ENCODE assay signal across 26 cellular contexts in genomic region chr16:86692476-86692875, GRCh38.
DNase-seq lines count a peak whose midpoint lies in the region; ATAC-seq and TF ChIP-seq lines count a peak whose summit lies in the region.
"Had no signal": no experiment of that assay in that cellular context is flagged by ENCODE, and none has a peak within 500 bp of the region (broad histone marks: within the 10 kb centered on the region; RNA-seq: fewer than 3 reads in every experiment).

No MANE protein-coding gene starts in this region.

- no peaks in the 10 kb centered on the region for H3K27me3 ChIP-seq in ascending aorta
- H3K27me3 ChIP-seq in neural progenitor cell: no peaks in the 10 kb centered on the region
- H3K27me3 ChIP-seq in sigmoid colon: peaks cover 0 to 31% (median 0%) of the 10 kb centered on the region in 3 donors
- H3K27me3 ChIP-seq: BLaER1 had no signal

- H3F3A ChIP-seq in neural progenitor cell (ENCODE audit: low read depth): peaks cover 16% of the 10 kb centered on the region

- no peak for TF ChIP-seq POLR2A in sigmoid colon (IDR thresholded peaks at IDR 0.05)

- ATAC-seq in natural killer cell treated with Interleukin-12 subunit alpha and Interleukin-12 subunit beta and Interleukin-15 and Interleukin-18, amount 100 ng/mL, for 72 hours: no peak
- ATAC-seq in activated CD8-positive, alpha-beta T cell treated with anti-CD3 and anti-CD28 coated beads, Interleukin-2, amount 10 ng/mL, durations not matched to agents 7 days and 5 days: no peak
- no peak for ATAC-seq in activated T-cell treated with anti-CD3 and anti-CD28 coated beads, Interleukin-2, amount 50 U/mL, for 72 hours (replicated peaks in 1 of 2)
- ATAC-seq: GM12878 had no signal

- H3K9ac ChIP-seq in neural progenitor cell: no peak overlapping the region
- H3K9ac ChIP-seq: BLaER1 had no signal

- peak overlapping the region; percentile 17 to 29 for H3K27ac ChIP-seq in ascending aorta
- H3K27ac ChIP-seq in neural progenitor cell: no peak overlapping the region
- no peak overlapping the region for H3K27ac ChIP-seq in sigmoid colon
- H3K27ac ChIP-seq: BLaER1 had no signal

- peaks cover 2% of the 10 kb centered on the region for H3K27me3 Mint-ChIP-seq in neural progenitor cell (ENCODE audit: insufficient read depth, low read depth)
- peaks cover 12 to 28% of the 10 kb centered on the region in 2 donors for H3K27me3 Mint-ChIP-seq in natural killer cell treated with Interleukin-12 subunit alpha and Interleukin-12 subunit beta and Interleukin-15 and Interleukin-18, amount 100 ng/mL, for 72 hours
- peaks cover 2% of the 10 kb centered on the region for H3K27me3 Mint-ChIP-seq in activated CD8-positive, alpha-beta T cell treated with anti-CD3 and anti-CD28 coated beads, Interleukin-2, amount 10 ng/mL, durations not matched to agents 7 days and 5 days (ENCODE audit: low read depth)
- peaks cover 18% of the 10 kb centered on the region for H3K27me3 Mint-ChIP-seq in activated T-cell treated with anti-CD3 and anti-CD28 coated beads, Interleukin-2, amount 50 U/mL, for 72 hours (ENCODE audit: low read depth)
- H3K27me3 Mint-ChIP-seq: CD4-positive, CD25-positive, alpha-beta regulatory T cell had no signal

- H3K4me1 ChIP-seq in ascending aorta: no peaks in the 10 kb centered on the region
- peaks cover 18% of the 10 kb centered on the region for H3K4me1 ChIP-seq in neural progenitor cell
- H3K4me1 ChIP-seq in sigmoid colon: no peaks in the 10 kb centered on the region
- H3K4me1 ChIP-seq: BE2C, BLaER1 had no signal

- no peaks in the 10 kb centered on the region for H3K79me2 ChIP-seq in neural progenitor cell (ENCODE audit: low read depth)

- intact Hi-C loops in ascending aorta (cut with DNase I) (no loop called here), sigmoid colon (cut with DNase I) (no loop called here)

- H3K4me1 Mint-ChIP-seq in neural progenitor cell: peaks cover 4% of the 10 kb centered on the region
- H3K4me1 Mint-ChIP-seq in natural killer cell treated with Interleukin-12 subunit alpha and Interleukin-12 subunit beta and Interleukin-15 and Interleukin-18, amount 100 ng/mL, for 72 hours (ENCODE audit: low read depth in 2 of 2): peaks cover 0 to 4% of the 10 kb centered on the region in 2 donors
- H3K4me1 Mint-ChIP-seq in activated CD8-positive, alpha-beta T cell treated with anti-CD3 and anti-CD28 coated beads, Interleukin-2, amount 10 ng/mL, durations not matched to agents 7 days and 5 days (ENCODE audit: low read depth): no peaks in the 10 kb centered on the region
- no peaks in the 10 kb centered on the region for H3K4me1 Mint-ChIP-seq in activated T-cell treated with anti-CD3 and anti-CD28 coated beads, Interleukin-2, amount 50 U/mL, for 72 hours (ENCODE audit: low read depth)
- H3K4me1 Mint-ChIP-seq: CD14-positive monocyte; CD4-positive, alpha-beta memory T cell; CD4-positive, CD25-positive, alpha-beta regulatory T cell; CD8-positive, alpha-beta memory T cell had no signal

- CTCF ChIA-PET in activated CD8-positive, alpha-beta T cell treated with anti-CD3 and anti-CD28 coated beads, Interleukin-2, amount 10 ng/mL, durations not matched to agents 7 days and 5 days (lab: Charles Lee): no interaction called here

- H3K9me3 Mint-ChIP-seq in neural progenitor cell: peaks cover 2% of the 10 kb centered on the region
- no peaks in the 10 kb centered on the region for H3K9me3 Mint-ChIP-seq in natural killer cell treated with Interleukin-12 subunit alpha and Interleukin-12 subunit beta and Interleukin-15 and Interleukin-18, amount 100 ng/mL, for 72 hours
- H3K9me3 Mint-ChIP-seq in activated CD8-positive, alpha-beta T cell treated with anti-CD3 and anti-CD28 coated beads, Interleukin-2, amount 10 ng/mL, durations not matched to agents 7 days and 5 days (ENCODE audit: insufficient read depth): no peaks in the 10 kb centered on the region
- no peaks in the 10 kb centered on the region for H3K9me3 Mint-ChIP-seq in activated T-cell treated with anti-CD3 and anti-CD28 coated beads, Interleukin-2, amount 50 U/mL, for 72 hours
- H3K9me3 Mint-ChIP-seq: CD4-positive, alpha-beta memory T cell; CD8-positive, alpha-beta memory T cell had no signal

- no peak for TF ChIP-seq CTCF in ascending aorta (IDR thresholded peaks at IDR 0.05)
- TF ChIP-seq CTCF in neural progenitor cell (IDR thresholded peaks at IDR 0.05): no peak
- no peak for TF ChIP-seq CTCF in sigmoid colon (IDR thresholded peaks at IDR 0.05)

- peak overlapping the region; percentile 13 for H2AFZ ChIP-seq in neural progenitor cell (replicated peaks)

- POLR2A ChIA-PET in activated CD8-positive, alpha-beta T cell treated with anti-CD3 and anti-CD28 coated beads, Interleukin-2, amount 10 ng/mL, durations not matched to agents 7 days and 5 days (lab: Charles Lee): no interaction called here

- no peak overlapping the region for H3K27ac Mint-ChIP-seq in neural progenitor cell
- no peak overlapping the region for H3K27ac Mint-ChIP-seq in natural killer cell treated with Interleukin-12 subunit alpha and Interleukin-12 subunit beta and Interleukin-15 and Interleukin-18, amount 100 ng/mL, for 72 hours
- H3K27ac Mint-ChIP-seq in activated CD8-positive, alpha-beta T cell treated with anti-CD3 and anti-CD28 coated beads, Interleukin-2, amount 10 ng/mL, durations not matched to agents 7 days and 5 days: no peak overlapping the region
- H3K27ac Mint-ChIP-seq in activated T-cell treated with anti-CD3 and anti-CD28 coated beads, Interleukin-2, amount 50 U/mL, for 72 hours: no peak overlapping the region
- H3K27ac Mint-ChIP-seq: CD14-positive monocyte; CD4-positive, alpha-beta memory T cell; CD4-positive, CD25-positive, alpha-beta regulatory T cell; CD8-positive, alpha-beta memory T cell had no signal

- H3K4me3 ChIP-seq in ascending aorta: no peak overlapping the region
- no peak overlapping the region for H3K4me3 ChIP-seq in neural progenitor cell
- no peak overlapping the region for H3K4me3 ChIP-seq in sigmoid colon
- H3K4me3 ChIP-seq: BLaER1, GM12878 had no signal

- no peaks in the 10 kb centered on the region for H4K20me1 ChIP-seq in neural progenitor cell (ENCODE audit: low read depth)
- H4K20me1 ChIP-seq: BLaER1 had no signal

- 72 to 74% methylated on average over 10 of the region's 10 CpGs for WGBS in sigmoid colon, 2 donors

- peaks cover 0 to 6% of the 10 kb centered on the region in 2 donors for H3K9me3 ChIP-seq in ascending aorta
- no peaks in the 10 kb centered on the region for H3K9me3 ChIP-seq in neural progenitor cell (ENCODE audit: low read depth)
- H3K9me3 ChIP-seq in sigmoid colon: no peaks in the 10 kb centered on the region
- H3K9me3 ChIP-seq: BE2C, BLaER1 had no signal

- DNase-seq in ascending aorta (ENCODE audit: low spot score in 2 of 2): peak in 1 of 2 donors; percentile 42
- DNase-seq in astrocyte of the hippocampus (ENCODE audit: low read depth, low spot score): peak; percentile 23
- DNase-seq in neural progenitor cell (ENCODE audit: low spot score): no peak
- DNase-seq in sigmoid colon: peak; percentile 7
- no peak for DNase-seq in natural killer cell treated with Interleukin-12 subunit alpha and Interleukin-12 subunit beta and Interleukin-15 and Interleukin-18, amount 100 ng/mL, for 72 hours (ENCODE audit: low spot score)
- DNase-seq in dedifferentiated amniotic fluid mesenchymal stem cell (ENCODE audit: extremely low spot score): no peak
- no peak for DNase-seq in activated CD8-positive, alpha-beta T cell treated with anti-CD3 and anti-CD28 coated beads, Interleukin-2, amount 10 ng/mL, durations not matched to agents 7 days and 5 days
- no peak for DNase-seq in activated T-cell treated with anti-CD3 and anti-CD28 coated beads, Interleukin-2, amount 50 U/mL, for 72 hours
- DNase-seq: 8988T; ACHN; BE2C; C1 segment of cervical spinal cord; CD4-positive, alpha-beta memory T cell; CD4-positive, CD25-positive, alpha-beta regulatory T cell; CD8-positive, alpha-beta memory T cell; COR-L47; DMS 273 treated with DMSO at 0.1 percent for 48 hours; DMS153; DMS53; DMS79; DND-41; EL; GDM1 had no signal

- no peak overlapping the region for H3K4me3 Mint-ChIP-seq in neural progenitor cell
- no peak overlapping the region for H3K4me3 Mint-ChIP-seq in natural killer cell treated with Interleukin-12 subunit alpha and Interleukin-12 subunit beta and Interleukin-15 and Interleukin-18, amount 100 ng/mL, for 72 hours
- no peak overlapping the region for H3K4me3 Mint-ChIP-seq in activated CD8-positive, alpha-beta T cell treated with anti-CD3 and anti-CD28 coated beads, Interleukin-2, amount 10 ng/mL, durations not matched to agents 7 days and 5 days
- no peak overlapping the region for H3K4me3 Mint-ChIP-seq in activated T-cell treated with anti-CD3 and anti-CD28 coated beads, Interleukin-2, amount 50 U/mL, for 72 hours
- H3K4me3 Mint-ChIP-seq: CD14-positive monocyte; CD4-positive, alpha-beta memory T cell; CD4-positive, CD25-positive, alpha-beta regulatory T cell; CD8-positive, alpha-beta memory T cell had no signal

- H3K36me3 Mint-ChIP-seq in neural progenitor cell: no peaks in the 10 kb centered on the region
- no peaks in the 10 kb centered on the region for H3K36me3 Mint-ChIP-seq in natural killer cell treated with Interleukin-12 subunit alpha and Interleukin-12 subunit beta and Interleukin-15 and Interleukin-18, amount 100 ng/mL, for 72 hours
- H3K36me3 Mint-ChIP-seq in activated CD8-positive, alpha-beta T cell treated with anti-CD3 and anti-CD28 coated beads, Interleukin-2, amount 10 ng/mL, durations not matched to agents 7 days and 5 days (ENCODE audit: low read depth): no peaks in the 10 kb centered on the region
- H3K36me3 Mint-ChIP-seq in activated T-cell treated with anti-CD3 and anti-CD28 coated beads, Interleukin-2, amount 50 U/mL, for 72 hours (ENCODE audit: insufficient read depth in 2 of 2): no peaks in the 10 kb centered on the region
- H3K36me3 Mint-ChIP-seq: CD14-positive monocyte; CD4-positive, alpha-beta memory T cell; CD4-positive, CD25-positive, alpha-beta regulatory T cell; CD8-positive, alpha-beta memory T cell had no signal

- H3K4me2 ChIP-seq in neural progenitor cell: no peak overlapping the region
- H3K4me2 ChIP-seq: BLaER1 had no signal

- TF ChIP-seq EP300 in sigmoid colon (IDR thresholded peaks at IDR 0.05): no peak

- H3K36me3 ChIP-seq in ascending aorta (peaks cover 0 to 2% of the 10 kb centered on the region in 2 donors), neural progenitor cell (no peaks in the 10 kb centered on the region), sigmoid colon (no peaks in the 10 kb centered on the region)
- H3K36me3 ChIP-seq: BE2C, BLaER1 had no signal

Comparison
In these comparisons a context has a peak if more than half of its experiments do, and no peak if none do; other contexts are left out.
1. DNase-seq: peak in astrocyte of the hippocampus (single experiment) and sigmoid colon (single experiment); none in neural progenitor cell (single experiment), natural killer cell treated with Interleukin-12 subunit alpha and Interleukin-12 subunit beta and Interleukin-15 and Interleukin-18, amount 100 ng/mL, for 72 hours (single experiment), dedifferentiated amniotic fluid mesenchymal stem cell (single experiment), activated CD8-positive, alpha-beta T cell treated with anti-CD3 and anti-CD28 coated beads, Interleukin-2, amount 10 ng/mL, durations not matched to agents 7 days and 5 days (single experiment) and activated T-cell treated with anti-CD3 and anti-CD28 coated beads, Interleukin-2, amount 50 U/mL, for 72 hours (0 of 2).
2. H3K27ac ChIP-seq: peak in ascending aorta (2 of 2); none in neural progenitor cell (single experiment) and sigmoid colon (0 of 4).